Comparison of ENCODE assay signal across 8 cellular contexts in genomic region chr15:52018693-52019393, GRCh38. TPM values are rescaled to one million over a fixed set of nuclear protein-coding genes. Genes with fewer than 3 reads are reported as not detected.
DNase-seq lines count a peak whose midpoint lies in the region; ATAC-seq and TF ChIP-seq lines count a peak whose summit lies in the region.

MAPK6 (plus strand) TSS chr15:52019219; CDS start chr15:52046461, 27,242 bp downstream.

- intact Hi-C loops in PC-3 (cut with micrococcal nuclease): no loop called here

- H3K4me2 ChIP-seq in PC-3 (ENCODE audit: low read length): peak within 1 kb of the TSS; percentile 97

- POLR2A ChIA-PET in PC-3 (lab: Charles Lee; ENCODE audit: unreplicated experiment): no interaction called here

- H3K9me3 Mint-ChIP-seq in activated T-cell treated with anti-CD3 and anti-CD28 coated beads, Interleukin-2, amount 50 U/mL, for 24 hours: no peaks in the 10 kb centered on the region

- peaks cover 24% of the 10 kb centered on the region for H3K36me3 Mint-ChIP-seq in activated T-cell treated with anti-CD3 and anti-CD28 coated beads, Interleukin-2, amount 50 U/mL, for 24 hours (ENCODE audit: low read depth)

- H3K9ac ChIP-seq in PC-3 (ENCODE audit: low read length): peak within 1 kb of the TSS; percentile 88

- CTCF ChIA-PET in PC-3 (lab: Charles Lee): no interaction called here

- H3K36me3 ChIP-seq in PC-3 (ENCODE audit: low read depth, low read length): no peaks in the 10 kb centered on the region
- no peaks in the 10 kb centered on the region for H3K36me3 ChIP-seq in esophagus (ENCODE audit: control insufficient read depth in 2 of 2, insufficient read depth in 2 of 2, low read length in 1 of 2)
- H3K36me3 ChIP-seq in muscle layer of duodenum (ENCODE audit: control insufficient read depth in 1 of 2, insufficient read depth in 2 of 2, low read length in 2 of 2): peaks cover 0 to 21% of the 10 kb centered on the region in 2 donors

- peaks cover 43% of the 10 kb centered on the region for H3K79me2 ChIP-seq in PC-3 (ENCODE audit: low read length)

- 4% methylated on average over 46 to 59 of the region's 59 CpGs for WGBS in esophagus, 2 donors

- H3K4me1 Mint-ChIP-seq in activated T-cell treated with anti-CD3 and anti-CD28 coated beads, Interleukin-2, amount 50 U/mL, for 24 hours (ENCODE audit: low read depth): peaks cover 49% of the 10 kb centered on the region

- DNase-seq in DMS114 treated with DMSO at 0.1 percent for 48 hours (lab: John Stamatoyannopoulos, UW; ENCODE audit: unreplicated experiment): peak; percentile 79
- peak; percentile 95 for DNase-seq in HuH-7.5 (ENCODE audit: low spot score)
- peak; percentile 91 for DNase-seq in PC-3
- peak; percentile 97 for DNase-seq in activated T-cell treated with anti-CD3 and anti-CD28 coated beads, Interleukin-2, amount 50 U/mL, for 24 hours
- peak; percentile 79 for DNase-seq in stimulated activated CD8-positive, alpha-beta memory T cell treated with anti-CD3 and anti-CD28 coated beads, Interleukin-7, amount 100 ng/mL, for 24 hours (ENCODE audit: low read depth)

- no peaks in the 10 kb centered on the region for H3F3A ChIP-seq in PC-3 (ENCODE audit: low read length, unreplicated experiment)

- H3K9me3 ChIP-seq in PC-3 (ENCODE audit: low read length): no peaks in the 10 kb centered on the region
- no peaks in the 10 kb centered on the region for H3K9me3 ChIP-seq in esophagus (ENCODE audit: control insufficient read depth in 2 of 2, insufficient read depth in 1 of 2, low read depth in 1 of 2, low read length in 1 of 2)
- no peaks in the 10 kb centered on the region for H3K9me3 ChIP-seq in muscle layer of duodenum (ENCODE audit: control insufficient read depth in 1 of 2, low read length in 2 of 2)

- peaks cover 27% of the 10 kb centered on the region for H3K4me1 ChIP-seq in PC-3 (ENCODE audit: insufficient read depth, low read length)
- peaks cover 0 to 4% of the 10 kb centered on the region in 2 donors for H3K4me1 ChIP-seq in esophagus (ENCODE audit: control insufficient read depth in 2 of 2, insufficient read depth in 2 of 2, low read length in 1 of 2)
- H3K4me1 ChIP-seq in muscle layer of duodenum (ENCODE audit: control insufficient read depth in 1 of 2, insufficient read depth in 2 of 2, low read length in 2 of 2): peaks cover 8 to 16% of the 10 kb centered on the region in 2 donors

- H3K27ac Mint-ChIP-seq in activated T-cell treated with anti-CD3 and anti-CD28 coated beads, Interleukin-2, amount 50 U/mL, for 24 hours: peak within 1 kb of the TSS; percentile 99

- H3K4me3 Mint-ChIP-seq in activated T-cell treated with anti-CD3 and anti-CD28 coated beads, Interleukin-2, amount 50 U/mL, for 24 hours: peak within 1 kb of the TSS; percentile 94

- no peaks in the 10 kb centered on the region for H3K9me2 ChIP-seq in PC-3 (replicated peaks; ENCODE audit: low read length)

- ATAC-seq in GM21526 (IDR thresholded peaks at IDR 0.05; ENCODE audit: low FRiP score, unreplicated experiment) (peak; percentile 55), PC-3 (peak; percentile 73)

- H3K27me3 ChIP-seq in PC-3 (ENCODE audit: low read length) (no peaks in the 10 kb centered on the region), esophagus (ENCODE audit: control insufficient read depth in 1 of 2, insufficient read depth in 2 of 2, low read length in 2 of 2) (no peaks in the 10 kb centered on the region), muscle layer of duodenum (ENCODE audit: low read depth, low read length) (no peaks in the 10 kb centered on the region)

- H2AFZ ChIP-seq in PC-3 (ENCODE audit: low read length): peak within 1 kb of the TSS; percentile 63

- H3K4me3 ChIP-seq in PC-3 (ENCODE audit: low read length): peak within 1 kb of the TSS; percentile 98
- H3K4me3 ChIP-seq in esophagus (ENCODE audit: low read depth in 1 of 2, low read length in 2 of 2): peak within 1 kb of the TSS; percentile 70 to 84
- H3K4me3 ChIP-seq in muscle layer of duodenum (ENCODE audit: low read depth in 1 of 2, low read length in 2 of 2): peak within 1 kb of the TSS; percentile 79 to 84

- H3K27me3 Mint-ChIP-seq in activated T-cell treated with anti-CD3 and anti-CD28 coated beads, Interleukin-2, amount 50 U/mL, for 24 hours: no peaks in the 10 kb centered on the region

- H4K20me1 ChIP-seq in PC-3 (ENCODE audit: low read length): peaks cover 33% of the 10 kb centered on the region

- peak within 1 kb of the TSS; percentile 76 for H3K27ac ChIP-seq in PC-3 (ENCODE audit: low read length)
- peak within 1 kb of the TSS; percentile 97 to 100 for H3K27ac ChIP-seq in esophagus (ENCODE audit: low read depth in 2 of 2, low read length in 1 of 2)
- peak within 1 kb of the TSS; percentile 99 for H3K27ac ChIP-seq in muscle layer of duodenum (ENCODE audit: low read length)

- no peak for TF ChIP-seq CTCF in PC-3 (conservative IDR thresholded peaks at IDR 0.05; ENCODE audit: low read depth, low read length)

- no TSS peak for BruUV-seq in PC-3 (replicated peaks; lab: Mats Ljungman, UMichigan)

RNA-seq across cellular contexts. Expression of gene MAPK6, which starts in this region (rescaled TPM):
- total RNA-seq in PC-3 (2014; rRNA removed): 21.9 and 22.5 TPM in 2 replicates
- polyA plus RNA-seq in esophagus: 10 to 100 TPM; 14.5 to 24.1 TPM

Comparison
In these comparisons a context has a peak if more than half of its experiments do, and no peak if none do; other contexts are left out.
1. Peak in every context shown above with its lines: DNase-seq, ATAC-seq, H3K4me3 ChIP-seq and H3K27ac ChIP-seq.